Comparison of ENCODE assay signal across 10 cellular contexts in genomic region chr1:75787524-75787923, GRCh38. TPM values are rescaled to one million over a fixed set of nuclear protein-coding genes. Genes with fewer than 3 reads are reported as not detected.
DNase-seq lines count a peak whose midpoint lies in the region; ATAC-seq and TF ChIP-seq lines count a peak whose summit lies in the region.
"Had no signal": no experiment of that assay in that cellular context is flagged by ENCODE, and none has a peak within 500 bp of the region (broad histone marks: within the 10 kb centered on the region; RNA-seq: fewer than 3 reads in every experiment).

No MANE protein-coding gene starts in this region.

- no peaks in the 10 kb centered on the region for H3K27me3 Mint-ChIP-seq in activated T-cell treated with anti-CD3 and anti-CD28 coated beads, Interleukin-2, amount 50 U/mL, for 4 hours (ENCODE audit: low read depth)

- TF ChIP-seq CTCF in liver (IDR thresholded peaks at IDR 0.05; ENCODE audit: low read depth, low read length, missing input control) = no peak
- no peak for TF ChIP-seq CTCF in tibial artery (IDR thresholded peaks at IDR 0.05)

- H3K9ac ChIP-seq in adipocyte (ENCODE audit: low read length) = peak overlapping the region; percentile 99
- no peak overlapping the region for H3K9ac ChIP-seq in liver (ENCODE audit: low read depth in 1 of 2, low read length in 2 of 2)

- 23% methylated on average over 4 of the region's 4 CpGs for WGBS in liver

- H3K36me3 ChIP-seq in adipocyte (ENCODE audit: control insufficient read depth, insufficient read depth, low read length, severe bottlenecking) (peaks cover 47% of the 10 kb centered on the region), liver (ENCODE audit: control insufficient read depth in 4 of 4, insufficient read depth in 3 of 4, low read depth in 1 of 4, low read length in 3 of 4) (peaks cover 2 to 15% (median 9%) of the 10 kb centered on the region in 4 donors), tibial artery (peaks cover 25 to 29% (median 26%) of the 10 kb centered on the region in 3 donors)

- H3K9me3 Mint-ChIP-seq in activated T-cell treated with anti-CD3 and anti-CD28 coated beads, Interleukin-2, amount 50 U/mL, for 4 hours = no peaks in the 10 kb centered on the region

- H3K4me1 ChIP-seq in adipocyte (ENCODE audit: control insufficient read depth, insufficient read depth, low read length) (peaks cover 42% of the 10 kb centered on the region), liver (ENCODE audit: control insufficient read depth in 4 of 4, insufficient read depth in 4 of 4, low read length in 3 of 4) (peaks cover 8 to 45% (median 35%) of the 10 kb centered on the region in 4 donors), tibial artery (peaks cover 0 to 51% (median 38%) of the 10 kb centered on the region in 4 donors)

- TF ChIP-seq RAD21 in liver (IDR thresholded peaks at IDR 0.05) = no peak

- H3K4me3 ChIP-seq in adipocyte (ENCODE audit: low read length) = peak overlapping the region; percentile 99
- peak overlapping the region; percentile 59 to 91 (median 89) for H3K4me3 ChIP-seq in liver (ENCODE audit: low read depth in 1 of 3, low read length in 3 of 3)
- peak overlapping the region; percentile 59 to 62 for H3K4me3 ChIP-seq in tibial artery

- DNase-seq in activated T-cell treated with anti-CD3 and anti-CD28 coated beads, Interleukin-2, amount 50 U/mL, for 4 hours = no peak
- no peak for DNase-seq in activated T-cell treated with anti-CD3 and anti-CD28 coated beads, Interleukin-2, amount 50 U/mL, for 1 hour
- no peak for DNase-seq in adipocyte (ENCODE audit: low read depth)
- DNase-seq in tibial artery = no peak
- DNase-seq in NCI-H128 (lab: John Stamatoyannopoulos, UW; ENCODE audit: unreplicated experiment) = no peak
- DNase-seq: EL; stimulated activated naive CD4-positive, alpha-beta T cell treated with Interleukin-2 at 50 U/mL for 16 hours had no signal

- peaks cover 56% of the 10 kb centered on the region for H3K36me3 Mint-ChIP-seq in activated T-cell treated with anti-CD3 and anti-CD28 coated beads, Interleukin-2, amount 50 U/mL, for 4 hours (ENCODE audit: insufficient read depth)

- no peaks in the 10 kb centered on the region for H3K27me3 ChIP-seq in adipocyte (replicated peaks; ENCODE audit: control insufficient read depth, insufficient read depth, low read length)
- no peaks in the 10 kb centered on the region for H3K27me3 ChIP-seq in liver (ENCODE audit: control insufficient read depth in 4 of 4, insufficient read depth in 4 of 4, low read length in 3 of 4)
- H3K27me3 ChIP-seq in tibial artery = no peaks in the 10 kb centered on the region

- no peak for ATAC-seq in activated T-cell treated with anti-CD3 and anti-CD28 coated beads, Interleukin-2, amount 50 U/mL, for 4 hours
- ATAC-seq in GM19324 (IDR thresholded peaks at IDR 0.05; ENCODE audit: low FRiP score, unreplicated experiment) (no peak), HG03457 (IDR thresholded peaks at IDR 0.05; ENCODE audit: unreplicated experiment) (no peak)

- H3K27ac ChIP-seq in liver (ENCODE audit: low read depth in 1 of 2, low read length in 2 of 2) (no peak overlapping the region), tibial artery (peak overlapping the region; percentile 52 to 84)

- intact Hi-C loops in tibial artery (cut with DNase I; ENCODE audit: low total_unique reads) = no loop called here

- peak overlapping the region; percentile 96 for H3K4me3 Mint-ChIP-seq in activated T-cell treated with anti-CD3 and anti-CD28 coated beads, Interleukin-2, amount 50 U/mL, for 4 hours

- H3K9me3 ChIP-seq in adipocyte (ENCODE audit: control insufficient read depth, low read length) (no peaks in the 10 kb centered on the region), liver (ENCODE audit: control insufficient read depth in 4 of 4, low read length in 3 of 4) (no peaks in the 10 kb centered on the region), tibial artery (no peaks in the 10 kb centered on the region)

- peaks cover 43% of the 10 kb centered on the region for H3K4me1 Mint-ChIP-seq in activated T-cell treated with anti-CD3 and anti-CD28 coated beads, Interleukin-2, amount 50 U/mL, for 4 hours (ENCODE audit: low read depth)

TF ChIP-seq in liver, 16 proteins besides CTCF, POLR2A, EP300 and RAD21:
- TF ChIP-seq ATF3 (IDR thresholded peaks at IDR 0.05) (no peak), YY1 (IDR thresholded peaks at IDR 0.05) (peak; percentile 11)

RNA-seq across cellular contexts. Expression of gene RABGGTB, which starts 1.5 kb away (rescaled TPM):
- 100 to 1,000 TPM; 292 to 334 (median 324) TPM for total RNA-seq in activated T-cell treated with anti-CD3 and anti-CD28 coated beads, Interleukin-2, amount 50 U/mL, for 4 hours
- total RNA-seq in liver = 10 to 100 TPM; 53.9 to 74.8 TPM
- 10 to 100 TPM; 24.3 to 40.6 TPM for polyA plus RNA-seq in liver

RNA-seq across cellular contexts. Expression of gene MSH4, which starts 9.2 kb away (rescaled TPM):
- under 1 TPM; 0.28 to 0.45 (median 0.41) TPM for total RNA-seq in activated T-cell treated with anti-CD3 and anti-CD28 coated beads, Interleukin-2, amount 50 U/mL, for 4 hours
- under 1 TPM; 0.08 to 0.14 TPM for total RNA-seq in liver
- polyA plus RNA-seq in liver = not detected

Comparison
In these comparisons a context has a peak if more than half of its experiments do, and no peak if none do; other contexts are left out.
1. H3K27ac ChIP-seq: peak in tibial artery (2 of 2); none in liver (0 of 2).
2. Peak in every context shown above with its lines, with median percentiles within 50 percentile points of each other: H3K4me3 ChIP-seq.